8 cellular contexts compared by ENCODE assay signal in the genomic region with DNA sequence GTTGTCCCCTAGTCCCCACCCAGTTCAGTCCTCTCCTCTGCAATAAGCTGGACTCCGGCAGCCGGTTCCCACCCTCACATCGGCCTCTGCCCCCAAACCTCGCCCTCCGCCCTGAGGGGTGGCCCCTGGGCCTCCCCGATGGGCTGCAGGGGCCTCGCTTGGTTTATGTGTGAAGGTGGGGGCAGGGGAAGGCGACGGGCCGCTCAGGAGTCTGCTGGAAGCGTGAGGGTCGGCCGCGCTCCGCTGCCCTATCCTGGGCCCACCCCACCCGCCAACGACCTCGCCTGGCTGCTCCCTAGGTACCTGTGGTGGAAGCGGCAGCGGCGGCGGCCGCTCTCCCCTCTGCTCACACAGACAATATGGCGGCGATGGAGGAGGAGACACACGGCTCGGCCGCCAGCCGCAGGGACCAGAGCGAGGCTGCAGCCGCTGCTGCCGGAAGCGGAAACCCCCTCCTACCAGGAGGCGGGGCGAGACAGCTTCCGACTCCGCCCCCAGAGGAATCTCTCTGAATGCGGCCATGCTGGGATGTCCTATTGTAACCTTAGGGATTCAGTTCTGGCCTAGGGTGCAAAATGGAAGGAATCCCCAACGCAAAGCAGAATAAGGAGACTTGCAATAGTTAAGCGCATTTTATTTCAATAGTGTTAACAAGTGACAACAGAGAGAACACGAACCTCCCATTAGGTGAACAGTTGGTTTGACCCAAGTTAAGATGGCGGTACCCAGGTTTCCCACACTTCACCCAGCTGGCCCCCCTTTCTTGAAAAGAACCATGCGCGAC. TPM values are rescaled to one million over a fixed set of nuclear protein-coding genes. Genes with fewer than 3 reads are reported as not detected.
A peak's percentile ranks its signal among the peaks of the same experiment; 100 is the strongest.
DNase-seq lines count a peak whose midpoint lies in the region; ATAC-seq and TF ChIP-seq lines count a peak whose summit lies in the region.

TSS of gene CSNK2A1 (minus strand) at position 422 of the 784 bp plus-strand sequence. CDS start 35,239 bp downstream, outside the sequence.

- intact Hi-C loops in left ventricle myocardium superior (cut with micrococcal nuclease), result no loop called here
- intact Hi-C loops in prostate gland (cut with DNase I), result loop anchor here (5.0 to 10.0 kb wide), 2 partner anchors 111 to 136 kb away; partner anchors contain the start of genes RBCK1 and SRXN1

- no peaks in the 10 kb centered on the region for H3K9me3 ChIP-seq in prostate gland

- peaks cover 6% of the 10 kb centered on the region for H3K4me1 ChIP-seq in prostate gland (replicated peaks)
- H3K4me1 ChIP-seq in urinary bladder (ENCODE audit: insufficient read depth), result peaks cover 2% of the 10 kb centered on the region

- no peaks in the 10 kb centered on the region for H3K27me3 ChIP-seq in prostate gland (replicated peaks; ENCODE audit: insufficient read depth)

- peak within 1 kb of the TSS; percentile 99 for H3K27ac ChIP-seq in angular gyrus (ENCODE audit: low read depth, low read length)
- H3K27ac ChIP-seq in prostate gland, result peak within 1 kb of the TSS; percentile 92 to 93
- peak within 1 kb of the TSS; percentile 90 for H3K27ac ChIP-seq in urinary bladder (ENCODE audit: low read depth)

- ATAC-seq in GM18498 (IDR thresholded peaks at IDR 0.05; ENCODE audit: unreplicated experiment), result peak; percentile 96
- ATAC-seq in HG02938 (IDR thresholded peaks at IDR 0.05; ENCODE audit: unreplicated experiment), result peak; percentile 92
- ATAC-seq in left ventricle myocardium superior, result peak; percentile 98

- H3K36me3 ChIP-seq in prostate gland, result no peaks in the 10 kb centered on the region
- H3K36me3 ChIP-seq in urinary bladder (ENCODE audit: insufficient read depth), result no peaks in the 10 kb centered on the region

- under 1% methylated on average over 43 of the region's 44 CpGs for WGBS in prostate gland
- under 1% methylated on average over 44 of the region's 44 CpGs for WGBS in urinary bladder

- peak within 1 kb of the TSS; percentile 91 to 97 for H3K4me3 ChIP-seq in prostate gland
- peak within 1 kb of the TSS; percentile 88 for H3K4me3 ChIP-seq in urinary bladder (ENCODE audit: low read depth, low read length)

- DNase-seq in NCI-H187 (lab: John Stamatoyannopoulos, UW) (peak; percentile 96 to 98), T-helper 2 cell (peak; percentile 90 to 97 (median 94)), left ventricle myocardium superior (peak; percentile 97), prostate gland (ENCODE audit: low spot score) (peak; percentile 92)

- TF ChIP-seq CTCF in prostate gland (IDR thresholded peaks at IDR 0.05), result peak in 2 of 4 experiments; percentile 9 to 16

- TF ChIP-seq POLR2A in prostate gland (IDR thresholded peaks at IDR 0.05), result peak; percentile 94

RNA-seq across cellular contexts. Expression of gene CSNK2A1, which starts in this region (rescaled TPM):
- total RNA-seq in left ventricle myocardium superior (116 TPM), prostate gland (100 to 1,000 TPM in 1 of 2 donors, 10 to 100 TPM in 1; 66.9 to 152 TPM), urinary bladder (168 TPM)
- polyA plus RNA-seq in urinary bladder, result 54.6 TPM

Comparison
In these comparisons a context has a peak if more than half of its experiments do, and no peak if none do; other contexts are left out.
1. Peak in every context shown above with its lines: DNase-seq, ATAC-seq, H3K4me3 ChIP-seq and H3K27ac ChIP-seq.